Comparison of ENCODE assay signal across 24 cellular contexts in the genomic region with DNA sequence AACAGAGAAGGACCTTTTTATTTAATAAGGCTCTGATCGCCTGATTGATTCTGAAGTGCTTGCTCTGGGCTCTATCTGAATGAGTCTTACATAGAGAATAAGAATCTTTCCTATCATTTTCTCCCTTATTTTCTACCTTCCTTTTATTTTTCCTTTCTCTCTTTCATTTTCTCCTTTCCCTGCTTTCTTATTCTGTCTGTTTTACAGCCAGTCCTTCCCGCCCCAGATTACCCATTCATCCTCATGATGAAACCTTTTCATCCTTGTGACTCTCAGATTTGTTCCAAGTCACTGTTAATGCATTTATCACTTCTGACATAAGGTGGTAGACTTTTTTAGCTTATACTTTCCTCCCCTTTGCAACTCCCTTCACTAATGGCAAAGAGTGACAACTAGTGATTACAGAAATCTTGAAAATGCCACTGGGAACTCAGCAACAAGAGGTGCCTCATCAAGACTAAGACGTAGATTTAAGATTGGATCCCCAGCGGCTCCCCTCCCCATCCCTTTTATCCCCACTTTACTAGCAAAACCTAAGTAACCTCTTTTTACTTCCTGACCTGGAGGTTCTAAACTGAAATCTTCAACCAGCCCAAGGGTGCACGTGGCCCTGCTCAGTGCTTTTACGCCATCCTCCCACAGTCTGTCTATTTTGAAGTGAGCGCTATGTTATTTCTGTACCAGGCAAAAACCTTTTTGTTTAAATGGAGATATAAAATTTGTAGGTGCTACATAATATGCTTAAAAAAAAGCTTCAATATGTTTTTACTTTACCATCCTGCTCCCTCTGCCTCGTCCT.
"Had no signal": no experiment of that assay in that cellular context is flagged by ENCODE, and none has a peak within 500 bp of the region (broad histone marks: within the 10 kb centered on the region; RNA-seq: fewer than 3 reads in every experiment).

No MANE protein-coding gene starts in this region.

- H3K79me2 ChIP-seq: parathyroid adenoma had no signal

- H3K9me3 Mint-ChIP-seq: immature natural killer cell; naive thymus-derived CD8-positive, alpha-beta T cell; nephron; neural crest cell; stimulated activated memory B cell treated with anti-CD40 and anti-IgM and Interleukin-4, amounts not matched to agents 10 μg/mL and 1 μg/mL and 100 μg/mL, for 72 hours; stimulated activated naive CD8-positive, alpha-beta T cell treated with anti-CD3 and anti-CD28 coated beads, Interleukin-15, amount 100 ng/mL, for 72 hours had no signal

- H3K4me2 ChIP-seq: smooth muscle cell had no signal

- H2AFZ ChIP-seq: parathyroid adenoma had no signal

- H3K9ac ChIP-seq: parathyroid adenoma had no signal

- H3K9me3 ChIP-seq: left ventricle myocardium inferior, psoas muscle, right atrium auricular region, right lobe of liver, transverse colon, upper lobe of right lung had no signal

- H3K36me3 ChIP-seq: left ventricle myocardium inferior, right atrium auricular region, right lobe of liver, transverse colon, upper lobe of right lung had no signal

- H3K4me1 ChIP-seq: left ventricle myocardium inferior, parathyroid adenoma, psoas muscle, right atrium auricular region, right lobe of liver, transverse colon, upper lobe of right lung had no signal

- H3K27ac Mint-ChIP-seq: immature natural killer cell; naive thymus-derived CD8-positive, alpha-beta T cell; nephron; stimulated activated memory B cell treated with anti-CD40 and anti-IgM and Interleukin-4, amounts not matched to agents 10 μg/mL and 1 μg/mL and 100 μg/mL, for 72 hours; stimulated activated naive CD8-positive, alpha-beta T cell treated with anti-CD3 and anti-CD28 coated beads, Interleukin-15, amount 100 ng/mL, for 72 hours had no signal

- H3K27ac ChIP-seq: left ventricle myocardium inferior, parathyroid adenoma, psoas muscle, right atrium auricular region, right lobe of liver, transverse colon, upper lobe of right lung had no signal

- H3K27me3 ChIP-seq: right atrium auricular region, right lobe of liver, transverse colon, upper lobe of right lung had no signal

- H3K4me3 ChIP-seq: left ventricle myocardium inferior, lung, psoas muscle, right atrium auricular region, right lobe of liver, smooth muscle cell, transverse colon, upper lobe of right lung had no signal

- ATAC-seq: naive thymus-derived CD8-positive, alpha-beta T cell; psoas muscle; right lobe of liver; stimulated activated memory B cell treated with anti-CD40 and anti-IgM and Interleukin-4, amounts not matched to agents 10 μg/mL and 1 μg/mL and 100 μg/mL, for 72 hours; stimulated activated naive CD8-positive, alpha-beta T cell treated with anti-CD3 and anti-CD28 coated beads, Interleukin-15, amount 100 ng/mL, for 72 hours; upper lobe of right lung had no signal

- H3K36me3 Mint-ChIP-seq: immature natural killer cell; naive thymus-derived CD8-positive, alpha-beta T cell; stimulated activated memory B cell treated with anti-CD40 and anti-IgM and Interleukin-4, amounts not matched to agents 10 μg/mL and 1 μg/mL and 100 μg/mL, for 72 hours had no signal

- H3K4me3 Mint-ChIP-seq: immature natural killer cell; naive thymus-derived CD8-positive, alpha-beta T cell; nephron; neural crest cell; stimulated activated memory B cell treated with anti-CD40 and anti-IgM and Interleukin-4, amounts not matched to agents 10 μg/mL and 1 μg/mL and 100 μg/mL, for 72 hours; stimulated activated naive CD8-positive, alpha-beta T cell treated with anti-CD3 and anti-CD28 coated beads, Interleukin-15, amount 100 ng/mL, for 72 hours had no signal

- DNase-seq: hypothalamus; immature natural killer cell; islet precursor cell; left ventricle myocardium inferior; midbrain; naive thymus-derived CD8-positive, alpha-beta T cell; psoas muscle; right lobe of liver; stimulated activated CD4-positive, alpha-beta T cell treated with anti-CD3 and anti-CD28 coated beads, Interleukin-1b, Interleukin-23, amount 100 ng/mL, for 48 hours; stimulated activated CD4-positive, alpha-beta T cell treated with anti-CD3 and anti-CD28 coated beads, Interleukin-2, amount 100 ng/mL, for 48 hours; stimulated activated CD4-positive, alpha-beta T cell treated with anti-CD3 and anti-CD28 coated beads, Interleukin-4, amount 100 ng/mL, for 4 hours; stimulated activated CD8-positive, alpha-beta memory T cell treated with anti-CD3 and anti-CD28 coated beads, Interleukin-4, amount 100 ng/mL, for 48 hours; stimulated activated naive CD4-positive, alpha-beta T cell treated with Interleukin-2 at 50 U/mL for 16 hours; stimulated activated naive CD8-positive, alpha-beta T cell treated with anti-CD3 and anti-CD28 coated beads, Interleukin-15, amount 100 ng/mL, for 72 hours; substantia nigra; transverse colon; upper lobe of right lung had no signal

- H3K4me1 Mint-ChIP-seq: naive thymus-derived CD8-positive, alpha-beta T cell; nephron; neural crest cell; stimulated activated memory B cell treated with anti-CD40 and anti-IgM and Interleukin-4, amounts not matched to agents 10 μg/mL and 1 μg/mL and 100 μg/mL, for 72 hours; stimulated activated naive CD8-positive, alpha-beta T cell treated with anti-CD3 and anti-CD28 coated beads, Interleukin-15, amount 100 ng/mL, for 72 hours had no signal
